In the genomic region with DNA sequence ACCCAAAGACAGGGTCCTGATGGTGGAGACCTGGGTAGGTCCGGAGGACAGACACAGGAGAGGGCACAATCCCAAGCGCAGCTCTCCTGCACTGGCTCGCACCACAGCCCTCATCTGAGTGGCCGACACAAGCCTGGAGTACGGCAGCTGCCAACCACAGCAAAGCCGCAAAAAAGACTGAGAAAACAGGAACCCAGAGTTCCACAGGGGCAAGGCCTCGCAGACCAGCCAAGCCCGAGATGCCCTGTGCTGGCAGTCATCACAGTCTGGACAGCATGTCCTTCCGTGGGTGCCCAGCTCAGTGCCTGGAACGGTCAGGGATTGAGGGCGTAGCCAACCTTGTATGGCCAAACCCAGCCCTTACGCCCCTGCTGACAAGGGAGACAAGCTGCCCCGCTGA, we compare ENCODE assay signal across 14 cellular contexts. TPM values are rescaled to one million over a fixed set of nuclear protein-coding genes. Genes with fewer than 3 reads are reported as not detected.
A peak's percentile ranks its signal among the peaks of the same experiment; 100 is the strongest.
DNase-seq lines count a peak whose midpoint lies in the region; ATAC-seq, FAIRE-seq and TF ChIP-seq lines count a peak whose summit lies in the region.
"Had no signal": no experiment of that assay in that cellular context is flagged by ENCODE, and none has a peak within 500 bp of the region (broad histone marks: within the 10 kb centered on the region; RNA-seq: fewer than 3 reads in every experiment).

No MANE protein-coding gene starts in this region.

- no peak for FAIRE-seq in K562 (lab: Jason Lieb, UNC)

- peaks cover 100% of the 10 kb centered on the region for H4K20me1 ChIP-seq in BLaER1
- peaks cover 19% of the 10 kb centered on the region; the same call in 1 of the 2 replicates for H4K20me1 ChIP-seq in K562 (replicated peaks; ENCODE audit: control insufficient read depth, insufficient read depth, low read length)

- intact Hi-C loops in K562 (cut with micrococcal nuclease): no loop called here

- H3K27ac ChIP-seq in BLaER1 (peak overlapping the region; percentile 62), HEK293 (ENCODE audit: extremely low read depth, low read depth, low read length) (no peak overlapping the region), K562 (ENCODE audit: extremely low read depth, low read depth, low read length) (no peak overlapping the region)
- H3K27ac ChIP-seq: cardiac muscle cell had no signal

- H3K4me1 Mint-ChIP-seq in naive B cell: peaks cover 17 to 28% (median 19%) of the 10 kb centered on the region in 3 donors

- no peaks in the 10 kb centered on the region for H3K36me3 Mint-ChIP-seq in naive B cell

- H3K9ac ChIP-seq in BLaER1 (peak overlapping the region; percentile 25), K562 (ENCODE audit: insufficient read depth in 1 of 2, low read depth in 2 of 2, low read length in 2 of 2) (peak overlapping the region in 1 of 2 experiments; percentile 66; a peak in 1 of 4 replicates)
- H3K9ac ChIP-seq: SK-N-SH had no signal

- CTCF ChIA-PET in HEK293 (lab: Yijun Ruan, JAX): interaction anchor here (1.8 kb wide), 1 partner anchor 36 kb away, joined by 7 read pairs; a partner anchor contains a TSS
- CTCF ChIA-PET in K562 (lab: Yijun Ruan, JAX; ENCODE audit: low intra/inter-chr PET ratio): no interaction called here

- H3K79me2 ChIP-seq in K562 (ENCODE audit: control insufficient read depth, insufficient read depth, low read length): peaks cover 16% of the 10 kb centered on the region

- no peak for TF ChIP-seq EP300 in K562 (IDR thresholded peaks at IDR 0.05; ENCODE audit: low read length)

- H3K4me1 ChIP-seq in BLaER1 (peaks cover 71% of the 10 kb centered on the region), HEK293 (ENCODE audit: control insufficient read depth, insufficient read depth, low read length) (no peaks in the 10 kb centered on the region), K562 (replicated peaks in 1 of 2; ENCODE audit: control insufficient read depth in 2 of 2, insufficient read depth in 2 of 2, low read length in 2 of 2) (peaks cover 0 to 39% of the 10 kb centered on the region in 2 experiments; a peak in 1 of 5 replicates)

- ATAC-seq in K562: no peak
- ATAC-seq in naive B cell (ENCODE audit: low read depth in 2 of 2): peak; percentile 47 to 57
- no peak for ATAC-seq in GM18502 (IDR thresholded peaks at IDR 0.05; ENCODE audit: poor library complexity, unreplicated experiment)
- ATAC-seq in HG02642 (IDR thresholded peaks at IDR 0.05; ENCODE audit: poor library complexity, unreplicated experiment): no peak
- ATAC-seq: activated CD4-positive, CD25-positive, alpha-beta regulatory T cell treated with anti-CD3 and anti-CD28 coated beads, Interleukin-2, amount 50 U/mL, for 24 hours had no signal

- no peaks in the 10 kb centered on the region for H3K27me3 Mint-ChIP-seq in naive B cell

- H3K36me3 ChIP-seq in BLaER1 (peaks cover 88% of the 10 kb centered on the region), HEK293 (ENCODE audit: control insufficient read depth in 2 of 2, insufficient read depth in 1 of 2, low read length in 2 of 2) (peaks cover 3 to 100% of the 10 kb centered on the region in 2 experiments; a peak in 2 of 3 replicates), K562 (ENCODE audit: control insufficient read depth, insufficient read depth, low read length) (peaks cover 100% of the 10 kb centered on the region)

- H3K4me3 ChIP-seq in BLaER1: no peak overlapping the region
- H3K4me3 ChIP-seq in HEK293 (ENCODE audit: low read depth, low read length): no peak overlapping the region
- no peak overlapping the region for H3K4me3 ChIP-seq in K562
- H3K4me3 ChIP-seq: cardiac muscle cell had no signal

- WGBS in K562 (ENCODE audit: insufficient coverage, low coverage, missing lambda C conversion rate): 95% methylated on average over 13 of the region's 13 CpGs

- H3K9me3 ChIP-seq in BLaER1: no peaks in the 10 kb centered on the region
- H3K9me3 ChIP-seq in HEK293 (ENCODE audit: control insufficient read depth, insufficient read depth, low read depth, low read length): no peaks in the 10 kb centered on the region
- H3K9me3 ChIP-seq in K562 (replicated peaks; ENCODE audit: control insufficient read depth, insufficient read depth, low read depth, low read length): no peaks in the 10 kb centered on the region
- H3K9me3 ChIP-seq: SK-N-SH had no signal

- no peaks in the 10 kb centered on the region for H3K9me3 Mint-ChIP-seq in naive B cell

- no peak for DNase-seq in K562 (ENCODE audit: extremely low read depth in 1 of 4, low spot score in 3 of 4)
- DNase-seq in naive B cell: no peak
- DNase-seq in DMS114 treated with DMSO at 0.1 percent for 48 hours (lab: John Stamatoyannopoulos, UW; ENCODE audit: unreplicated experiment): no peak
- DNase-seq in ureter (ENCODE audit: low spot score): no peak
- DNase-seq: IMR-90, NCI-H2081 treated with DMSO at 0.1 percent for 48 hours, retina, SK-N-SH had no signal

- H3K4me3 Mint-ChIP-seq in naive B cell: no peak overlapping the region

- peak overlapping the region in 4 of 6 donors; percentile 12 to 92 (median 50) for H3K27ac Mint-ChIP-seq in naive B cell

- BruUV-seq in K562 (replicated peaks; lab: Mats Ljungman, UMichigan): no TSS peak

- H3K9me1 ChIP-seq in K562 (ENCODE audit: control insufficient read depth, insufficient read depth, low read length): peaks cover 9% of the 10 kb centered on the region

- peak overlapping the region; percentile 73 for H3K4me2 ChIP-seq in BLaER1
- H3K4me2 ChIP-seq in K562 (ENCODE audit: insufficient read depth, low read length): no peak overlapping the region
- H3K4me2 ChIP-seq: SK-N-SH had no signal

- TF ChIP-seq CTCF in HEK293 (tag by site-specific recombination; IDR thresholded peaks at IDR 0.05) (no peak), K562 (IDR thresholded peaks at IDR 0.05 in 2 of 3, conservative IDR thresholded peaks at IDR 0.05 in 1 of 3; ENCODE audit: insufficient read depth in 2 of 3, low read depth in 1 of 3, low read length in 3 of 3) (no peak)

- no peak overlapping the region for H2AFZ ChIP-seq in K562 (ENCODE audit: low read depth, low read length)

- in situ Hi-C loops in K562 (cut with MboI): no loop called here

- no peak for TF ChIP-seq POLR2A in K562 (conservative IDR thresholded peaks at IDR 0.05)

- H3K27me3 ChIP-seq in BLaER1 (no peaks in the 10 kb centered on the region), K562 (ENCODE audit: control insufficient read depth in 2 of 2, insufficient read depth in 2 of 2, low read length in 2 of 2) (no peaks in the 10 kb centered on the region)
- H3K27me3 ChIP-seq: cardiac muscle cell had no signal

- POLR2A ChIA-PET in HEK293 (lab: Yijun Ruan, JAX): interaction anchor here (1.2 to 2.3 kb wide), 3 partner anchors 10 to 12 kb away, joined by 3 to 12 read pairs (median 4); a partner anchor contains a TSS
- POLR2A ChIA-PET in K562 (lab: Yijun Ruan, JAX): interaction anchor here (0.6 to 4.2 kb wide), 5 partner anchors 10 to 50 kb away, joined by 3 to 59 read pairs (median 7); a partner anchor contains a TSS

- TF ChIP-seq RAD21 in K562 (CRISPR knock-in tag; conservative IDR thresholded peaks at IDR 0.05 in 1 of 2, IDR thresholded peaks at IDR 0.05 in 1 of 2): no peak

RNA-seq across cellular contexts. Expression of a gene that starts 11.4 kb away (rescaled TPM):
- 73.9 and 235 TPM in 2 replicates for total RNA-seq in K562 (2011; cell fraction: chromatin; rRNA removed; ENCODE audit: low replicate concordance)
- total RNA-seq in K562 (2011; cell fraction: nucleolus; rRNA removed): 195 and 197 TPM in 2 replicates
- 94.0 and 120 TPM in 2 replicates for total RNA-seq in K562 (2011; cell fraction: nucleoplasm; rRNA removed)
- total RNA-seq in K562 (2014; rRNA removed): 42.4 and 52.4 TPM in 2 replicates
- 17.2 and 19.8 TPM in 2 replicates for total RNA-seq in K562 (2014; rRNA removed; fragmentation: Illumina TruSeq; extraction: Trizol)
- total RNA-seq in K562 (2015; rRNA removed; fragmentation: Illumina TruSeq; extraction: Trizol): 44.5 and 55.4 TPM in 2 replicates
- 52.9 and 55.3 TPM in 2 replicates for total RNA-seq in K562 (2021)
- 29.5 and 57.2 TPM in 2 replicates for polyA plus RNA-seq in K562 (2011; rRNA removed)
- polyA plus RNA-seq in K562 (2011; cell fraction: cytosol; rRNA removed): 50.1 and 59.3 TPM in 2 replicates
- polyA plus RNA-seq in K562 (2011; cell fraction: nucleus; rRNA removed): 124 and 137 TPM in 2 replicates
- polyA plus RNA-seq in K562 (2012): 45.7 and 62.8 TPM in 2 replicates
- 24.9 and 40.6 TPM in 2 replicates for polyA plus RNA-seq in K562 (2014; fragmentation: Illumina TruSeq; extraction: Trizol)
- 1 to 10 TPM; 1.9 to 7.4 TPM for polyA plus RNA-seq in K562 (2014; fragmentation: Nextera tagmentation; extraction: Ambion mirVana)
- 50.9 and 66.9 TPM in 2 replicates for polyA plus RNA-seq in K562 (2014; rRNA removed)
- 28.0 and 28.3 TPM in 2 replicates for polyA minus RNA-seq in K562 (2011; rRNA and poly(A)+ RNA removed)
- 31.8 and 39.4 TPM in 2 replicates for polyA minus RNA-seq in K562 (2011; cell fraction: cytosol; rRNA and poly(A)+ RNA removed)
- 52.8 and 74.0 TPM in 2 replicates for polyA minus RNA-seq in K562 (2011; cell fraction: nucleus; rRNA and poly(A)+ RNA removed)
- polyA plus RNA-seq in naive B cell (ENCODE audit: low read depth in 6 of 6): 10 to 100 TPM; 13.3 to 30.2 (median 24.4) TPM
- total RNA-seq in ureter: 50.4 TPM

RNA-seq across cellular contexts. Expression of a gene that starts 11.4 kb away (rescaled TPM):
- 34.6 and 104 TPM in 2 replicates for total RNA-seq in K562 (2011; cell fraction: chromatin; rRNA removed; ENCODE audit: low replicate concordance)
- total RNA-seq in K562 (2011; cell fraction: nucleolus; rRNA removed): 89.4 and 101 TPM in 2 replicates
- 53.5 and 55.7 TPM in 2 replicates for total RNA-seq in K562 (2011; cell fraction: nucleoplasm; rRNA removed)
- total RNA-seq in K562 (2014; rRNA removed): 26.4 and 32.3 TPM in 2 replicates
- total RNA-seq in K562 (2014; rRNA removed; fragmentation: Illumina TruSeq; extraction: Trizol): 10.0 and 12.6 TPM in 2 replicates
- 22.4 and 23.6 TPM in 2 replicates for total RNA-seq in K562 (2015; rRNA removed; fragmentation: Illumina TruSeq; extraction: Trizol)
- total RNA-seq in K562 (2021): 39.6 and 42.1 TPM in 2 replicates
- 11.0 and 14.9 TPM in 2 replicates for polyA plus RNA-seq in K562 (2011; rRNA removed)
- polyA plus RNA-seq in K562 (2011; cell fraction: cytosol; rRNA removed): 17.3 and 24.4 TPM in 2 replicates
- polyA plus RNA-seq in K562 (2011; cell fraction: nucleus; rRNA removed): 28.7 and 48.0 TPM in 2 replicates
- polyA plus RNA-seq in K562 (2012): 37.5 and 39.1 TPM in 2 replicates
- 17.5 and 24.2 TPM in 2 replicates for polyA plus RNA-seq in K562 (2014; fragmentation: Illumina TruSeq; extraction: Trizol)
- polyA plus RNA-seq in K562 (2014; fragmentation: Nextera tagmentation; extraction: Ambion mirVana): 1 to 10 TPM; 2.1 to 2.2 TPM
- 21.0 and 22.2 TPM in 2 replicates for polyA plus RNA-seq in K562 (2014; rRNA removed)
- polyA minus RNA-seq in K562 (2011; rRNA and poly(A)+ RNA removed): 14.0 and 18.0 TPM in 2 replicates
- 21.5 and 32.0 TPM in 2 replicates for polyA minus RNA-seq in K562 (2011; cell fraction: cytosol; rRNA and poly(A)+ RNA removed)
- 22.6 and 27.8 TPM in 2 replicates for polyA minus RNA-seq in K562 (2011; cell fraction: nucleus; rRNA and poly(A)+ RNA removed)
- 10 to 100 TPM in 4 of 6 donors, 1 to 10 TPM in 2; 9.7 to 17.9 (median 10.5) TPM for polyA plus RNA-seq in naive B cell (ENCODE audit: low read depth in 6 of 6)
- total RNA-seq in ureter: 25.8 TPM

RNA-seq across cellular contexts. Expression of a gene that starts 22.3 kb away (rescaled TPM):
- 29.6 and 40.5 TPM in 2 replicates for total RNA-seq in K562 (2011; cell fraction: chromatin; rRNA removed; ENCODE audit: low replicate concordance)
- 22.5 and 27.3 TPM in 2 replicates for total RNA-seq in K562 (2011; cell fraction: nucleolus; rRNA removed)
- total RNA-seq in K562 (2011; cell fraction: nucleoplasm; rRNA removed): 22.7 and 26.4 TPM in 2 replicates
- total RNA-seq in K562 (2014; rRNA removed) (12.6 and 13.8 TPM in 2 replicates), K562 (2014; rRNA removed; fragmentation: Illumina TruSeq; extraction: Trizol) (11.7 and 12.6 TPM in 2 replicates), K562 (2015; rRNA removed; fragmentation: Illumina TruSeq; extraction: Trizol) (9.8 and 10.3 TPM in 2 replicates), K562 (2021) (30.2 and 36.1 TPM in 2 replicates), ureter (10.9 TPM)
- polyA plus RNA-seq in K562 (2011; rRNA removed) (8.8 and 9.6 TPM in 2 replicates), K562 (2014; fragmentation: Illumina TruSeq; extraction: Trizol) (17.9 and 21.5 TPM in 2 replicates), K562 (2014; fragmentation: Nextera tagmentation; extraction: Ambion mirVana) (1 to 10 TPM; 1.8 TPM), K562 (2014; rRNA removed) (13.2 and 13.3 TPM in 2 replicates), naive B cell (ENCODE audit: low read depth in 6 of 6) (1 to 10 TPM; 2.7 to 6.0 (median 4.2) TPM)
- 6.1 and 6.2 TPM in 2 replicates for polyA plus RNA-seq in K562 (2011; cell fraction: cytosol; rRNA removed)
- 20.7 and 23.9 TPM in 2 replicates for polyA plus RNA-seq in K562 (2011; cell fraction: nucleus; rRNA removed)
- polyA plus RNA-seq in K562 (2012): 15.6 and 27.8 TPM in 2 replicates
- polyA minus RNA-seq in K562 (2011; rRNA and poly(A)+ RNA removed): 7.5 and 7.7 TPM in 2 replicates
- 7.8 and 9.4 TPM in 2 replicates for polyA minus RNA-seq in K562 (2011; cell fraction: cytosol; rRNA and poly(A)+ RNA removed)
- 4.3 and 6.3 TPM in 2 replicates for polyA minus RNA-seq in K562 (2011; cell fraction: nucleus; rRNA and poly(A)+ RNA removed)

RNA-seq across cellular contexts. Expression of a gene that starts 33.4 kb away (rescaled TPM):
- total RNA-seq in K562 (2011; cell fraction: chromatin; rRNA removed; ENCODE audit: low replicate concordance): 24.8 and 79.9 TPM in 2 replicates
- total RNA-seq in K562 (2011; cell fraction: nucleolus; rRNA removed): 69.4 and 79.1 TPM in 2 replicates
- 43.9 and 44.6 TPM in 2 replicates for total RNA-seq in K562 (2011; cell fraction: nucleoplasm; rRNA removed)
- total RNA-seq in K562 (2014; rRNA removed) (31.2 and 37.6 TPM in 2 replicates), K562 (2014; rRNA removed; fragmentation: Illumina TruSeq; extraction: Trizol) (7.4 and 9.5 TPM in 2 replicates), K562 (2015; rRNA removed; fragmentation: Illumina TruSeq; extraction: Trizol) (23.3 and 24.4 TPM in 2 replicates), K562 (2021) (18.2 and 22.1 TPM in 2 replicates), ureter (11.7 TPM)
- polyA plus RNA-seq in K562 (2011; rRNA removed) (12.7 and 18.9 TPM in 2 replicates), K562 (2014; fragmentation: Illumina TruSeq; extraction: Trizol) (20.0 and 23.0 TPM in 2 replicates), K562 (2014; fragmentation: Nextera tagmentation; extraction: Ambion mirVana) (1 to 10 TPM; 1.9 to 7.0 TPM), K562 (2014; rRNA removed) (28.1 and 29.3 TPM in 2 replicates), naive B cell (ENCODE audit: low read depth in 6 of 6) (10 to 100 TPM; 10.4 to 26.9 (median 21.7) TPM)
- 16.2 and 22.5 TPM in 2 replicates for polyA plus RNA-seq in K562 (2011; cell fraction: cytosol; rRNA removed)
- polyA plus RNA-seq in K562 (2011; cell fraction: nucleus; rRNA removed): 26.7 and 33.4 TPM in 2 replicates
- 15.1 and 24.7 TPM in 2 replicates for polyA plus RNA-seq in K562 (2012)
- 9.4 and 10.5 TPM in 2 replicates for polyA minus RNA-seq in K562 (2011; rRNA and poly(A)+ RNA removed)
- 8.3 and 12.0 TPM in 2 replicates for polyA minus RNA-seq in K562 (2011; cell fraction: cytosol; rRNA and poly(A)+ RNA removed)
- polyA minus RNA-seq in K562 (2011; cell fraction: nucleus; rRNA and poly(A)+ RNA removed): 15.3 and 21.4 TPM in 2 replicates

RNA-seq across cellular contexts. Expression of a gene that starts 36.1 kb away (rescaled TPM):
- total RNA-seq in K562 (2011; cell fraction: chromatin; rRNA removed; ENCODE audit: low replicate concordance): 0.28 and 0.44 TPM in 2 replicates
- total RNA-seq in K562 (2011; cell fraction: nucleolus; rRNA removed): 0.39 TPM in 1 of 2 replicates, not detected in the other
- 0.15 TPM in 1 of 2 replicates, not detected in the other for total RNA-seq in K562 (2011; cell fraction: nucleoplasm; rRNA removed)
- total RNA-seq in K562 (2014; rRNA removed) (not detected in 2 replicates), K562 (2014; rRNA removed; fragmentation: Illumina TruSeq; extraction: Trizol) (not detected in 2 replicates), K562 (2015; rRNA removed; fragmentation: Illumina TruSeq; extraction: Trizol) (not detected in 2 replicates), K562 (2021) (not detected in 2 replicates), ureter (not detected)
- polyA plus RNA-seq in K562 (2011; rRNA removed) (0.04 and 0.06 TPM in 2 replicates), K562 (2014; fragmentation: Illumina TruSeq; extraction: Trizol) (not detected in 2 replicates), K562 (2014; fragmentation: Nextera tagmentation; extraction: Ambion mirVana) (not detected), K562 (2014; rRNA removed) (not detected in 2 replicates), naive B cell (ENCODE audit: low read depth in 6 of 6) (under 1 TPM in 2 of 6 donors, not detected in 4; 0.16 to 0.22 TPM)
- polyA plus RNA-seq in K562 (2011; cell fraction: cytosol; rRNA removed): 0.01 and 0.04 TPM in 2 replicates
- polyA plus RNA-seq in K562 (2011; cell fraction: nucleus; rRNA removed): 0.06 TPM in 1 of 2 replicates, not detected in the other
- 0.07 and 0.12 TPM in 2 replicates for polyA plus RNA-seq in K562 (2012)
- 0.11 TPM in 1 of 2 replicates, not detected in the other for polyA minus RNA-seq in K562 (2011; rRNA and poly(A)+ RNA removed)
- not detected in 2 replicates for polyA minus RNA-seq in K562 (2011; cell fraction: cytosol; rRNA and poly(A)+ RNA removed)
- not detected in 2 replicates for polyA minus RNA-seq in K562 (2011; cell fraction: nucleus; rRNA and poly(A)+ RNA removed)
- total RNA-seq: cardiac muscle cell, IMR-90 had no signal
- polyA plus RNA-seq: SK-N-SH had no signal

Comparison
In these comparisons a context has a peak if more than half of its experiments do, and no peak if none do; other contexts are left out.
1. ATAC-seq: peak in naive B cell (2 of 2); none in K562 (single experiment), GM18502 (single experiment) and HG02642 (single experiment).